29 cellular contexts compared by ENCODE assay signal in genomic region chr17:66326476-66327047, GRCh38. TPM values are rescaled to one million over a fixed set of nuclear protein-coding genes. Genes with fewer than 3 reads are reported as not detected.
A peak's percentile ranks its signal among the peaks of the same experiment; 100 is the strongest.
DNase-seq lines count a peak whose midpoint lies in the region; ATAC-seq and TF ChIP-seq lines count a peak whose summit lies in the region.
"Had no signal": no experiment of that assay in that cellular context is flagged by ENCODE, and none has a peak within 500 bp of the region (broad histone marks: within the 10 kb centered on the region; RNA-seq: fewer than 3 reads in every experiment).

No MANE protein-coding gene starts in this region.

- peaks cover 0 to 3% of the 10 kb centered on the region in 2 donors for H3K9me3 Mint-ChIP-seq in activated T-cell treated with anti-CD3 and anti-CD28 coated beads, Interleukin-2, amount 50 U/mL, for 72 hours
- peaks cover 10% of the 10 kb centered on the region for H3K9me3 Mint-ChIP-seq in activated naive CD8-positive, alpha-beta T cell treated with anti-CD3 and anti-CD28 coated beads for 36 hours
- H3K9me3 Mint-ChIP-seq in stimulated activated effector memory CD8-positive, alpha-beta T cell treated with anti-CD3 and anti-CD28 coated beads, Interleukin-12 subunit alpha, Interleukin-12 subunit beta, amount 100 ng/mL, for 72 hours = no peaks in the 10 kb centered on the region

- H3K4me1 Mint-ChIP-seq in activated T-cell treated with anti-CD3 and anti-CD28 coated beads, Interleukin-2, amount 50 U/mL, for 72 hours (ENCODE audit: low read depth) = peaks cover 73% of the 10 kb centered on the region
- peaks cover 64% of the 10 kb centered on the region for H3K4me1 Mint-ChIP-seq in activated naive CD8-positive, alpha-beta T cell treated with anti-CD3 and anti-CD28 coated beads for 36 hours
- H3K4me1 Mint-ChIP-seq in stimulated activated effector memory CD8-positive, alpha-beta T cell treated with anti-CD3 and anti-CD28 coated beads, Interleukin-12 subunit alpha, Interleukin-12 subunit beta, amount 100 ng/mL, for 72 hours = peaks cover 33% of the 10 kb centered on the region
- H3K4me1 Mint-ChIP-seq: activated B cell treated with CpG ODN at 0.5 μM for 24 hours, H9, neural crest cell had no signal

- H3F3A ChIP-seq in SK-N-SH (replicated peaks; ENCODE audit: insufficient read depth) = peaks cover 83% of the 10 kb centered on the region

- peak overlapping the region; percentile 61 for H3K27ac Mint-ChIP-seq in activated T-cell treated with anti-CD3 and anti-CD28 coated beads, Interleukin-2, amount 50 U/mL, for 72 hours
- H3K27ac Mint-ChIP-seq in activated naive CD8-positive, alpha-beta T cell treated with anti-CD3 and anti-CD28 coated beads for 36 hours = peak overlapping the region; percentile 69
- peak overlapping the region; percentile 18 for H3K27ac Mint-ChIP-seq in stimulated activated effector memory CD8-positive, alpha-beta T cell treated with anti-CD3 and anti-CD28 coated beads, Interleukin-12 subunit alpha, Interleukin-12 subunit beta, amount 100 ng/mL, for 72 hours
- H3K27ac Mint-ChIP-seq: activated B cell treated with CpG ODN at 0.5 μM for 24 hours, H9 had no signal

- H3K36me3 Mint-ChIP-seq in activated T-cell treated with anti-CD3 and anti-CD28 coated beads, Interleukin-2, amount 50 U/mL, for 72 hours (ENCODE audit: insufficient read depth in 2 of 2) = peaks cover 9 to 25% of the 10 kb centered on the region in 2 donors
- peaks cover 65% of the 10 kb centered on the region for H3K36me3 Mint-ChIP-seq in activated naive CD8-positive, alpha-beta T cell treated with anti-CD3 and anti-CD28 coated beads for 36 hours
- peaks cover 4% of the 10 kb centered on the region for H3K36me3 Mint-ChIP-seq in stimulated activated effector memory CD8-positive, alpha-beta T cell treated with anti-CD3 and anti-CD28 coated beads, Interleukin-12 subunit alpha, Interleukin-12 subunit beta, amount 100 ng/mL, for 72 hours

- H3K4me2 ChIP-seq in SK-N-SH = peak overlapping the region; percentile 33; the same call in 1 of the 2 replicates

- DNase-seq in activated T-cell treated with anti-CD3 and anti-CD28 coated beads, Interleukin-2, amount 50 U/mL, for 72 hours = no peak
- DNase-seq in activated T-cell treated with anti-CD3 and anti-CD28 coated beads, Interleukin-2, amount 50 U/mL, for 1 hour = no peak
- DNase-seq in SK-N-SH (peak; percentile 87), NCI-H524 treated with DMSO at 0.1 percent for 48 hours (lab: John Stamatoyannopoulos, UW) (no peak), NCI-H187 (lab: John Stamatoyannopoulos, UW) (no peak)
- DNase-seq in activated naive CD8-positive, alpha-beta T cell treated with anti-CD3 and anti-CD28 coated beads for 36 hours = no peak
- DNase-seq in stimulated activated effector memory CD8-positive, alpha-beta T cell treated with anti-CD3 and anti-CD28 coated beads, Interleukin-12 subunit alpha, Interleukin-12 subunit beta, amount 100 ng/mL, for 72 hours (ENCODE audit: low spot score in 2 of 2) = no peak
- DNase-seq: activated B cell treated with CpG ODN at 0.5 μM for 24 hours; activated CD8-positive, alpha-beta memory T cell treated with anti-CD3 and anti-CD28 coated beads for 24 hours; activated naive CD8-positive, alpha-beta T cell treated with anti-CD3 and anti-CD28 coated beads, Interleukin-2, amount 10 ng/mL, durations not matched to agents 7 days and 5 days; activated T-cell treated with anti-CD3 and anti-CD28 coated beads for 4 hours; Caco-2; effector memory CD8-positive, alpha-beta T cell; erythroblast; glutamatergic neuron; H9; left colon; mammary epithelial cell; NCI-H1092 treated with DMSO at 0.1 percent for 48 hours; NCI-H1694 treated with DMSO at 0.1 percent for 48 hours; NCI-H446 treated with DMSO at 0.1 percent for 48 hours; SIG-M5; stimulated activated naive CD4-positive, alpha-beta T cell treated with Interleukin-2 at 50 U/mL for 16 hours had no signal

- POLR2A ChIA-PET in SK-N-SH (lab: Yijun Ruan, JAX) = interaction anchor here (0.6 to 1.3 kb wide), 4 partner anchors 11 to 23 kb away, joined by 3 to 7 read pairs (median 4); no protein-coding TSS in a partner anchor

- peak overlapping the region in 1 of 2 donors; percentile 65 for H3K4me3 Mint-ChIP-seq in activated T-cell treated with anti-CD3 and anti-CD28 coated beads, Interleukin-2, amount 50 U/mL, for 72 hours
- H3K4me3 Mint-ChIP-seq in activated naive CD8-positive, alpha-beta T cell treated with anti-CD3 and anti-CD28 coated beads for 36 hours = no peak overlapping the region
- H3K4me3 Mint-ChIP-seq in stimulated activated effector memory CD8-positive, alpha-beta T cell treated with anti-CD3 and anti-CD28 coated beads, Interleukin-12 subunit alpha, Interleukin-12 subunit beta, amount 100 ng/mL, for 72 hours = no peak overlapping the region
- H3K4me3 Mint-ChIP-seq: activated B cell treated with CpG ODN at 0.5 μM for 24 hours; activated naive CD8-positive, alpha-beta T cell treated with anti-CD3 and anti-CD28 coated beads, Interleukin-2, amount 10 ng/mL, durations not matched to agents 7 days and 5 days; effector memory CD8-positive, alpha-beta T cell; H9; neural crest cell had no signal

- peak; percentile 48 for TF ChIP-seq RAD21 in SK-N-SH (IDR thresholded peaks at IDR 0.05; ENCODE audit: low read length)

- peaks cover 0 to 43% of the 10 kb centered on the region in 2 experiments for H3K36me3 ChIP-seq in SK-N-SH (replicated peaks in 1 of 2; ENCODE audit: control insufficient read depth in 1 of 2, insufficient read depth in 2 of 2, low read length in 1 of 2)
- H3K36me3 ChIP-seq: thoracic aorta had no signal

- peak overlapping the region; percentile 10; the same call in 1 of the 2 replicates for H3K9ac ChIP-seq in SK-N-SH
- H3K9ac ChIP-seq: parathyroid adenoma had no signal

- CTCF ChIA-PET in SK-N-SH (lab: Yijun Ruan, JAX) = interaction anchor here (0.7 to 1.8 kb wide), 12 partner anchors 9 to 242 kb away, joined by 3 to 7 read pairs (median 4); no protein-coding TSS in a partner anchor

- H3K27ac ChIP-seq in SK-N-SH (ENCODE audit: low read depth in 2 of 2, low read length in 1 of 2) = peak overlapping the region; percentile 72 to 93
- H3K27ac ChIP-seq: coronary artery, parathyroid adenoma, skin epidermis, thoracic aorta had no signal

- peaks cover 100% of the 10 kb centered on the region for H3K79me2 ChIP-seq in SK-N-SH (ENCODE audit: insufficient read depth)
- H3K79me2 ChIP-seq: parathyroid adenoma had no signal

- TF ChIP-seq EP300 in SK-N-SH (IDR thresholded peaks at IDR 0.05; ENCODE audit: borderline replicate concordance in 1 of 2, low read depth in 1 of 2, low read length in 1 of 2) = peak; percentile 95 to 96; a peak in 3 of 4 replicates

- H4K20me1 ChIP-seq in SK-N-SH (ENCODE audit: insufficient read depth) = peaks cover 79% of the 10 kb centered on the region

- no peak for TF ChIP-seq CTCF in SK-N-SH (IDR thresholded peaks at IDR 0.05)

- H3K9me2 ChIP-seq in SK-N-SH = no peaks in the 10 kb centered on the region

- H2AFZ ChIP-seq in SK-N-SH (ENCODE audit: low read depth) = no peak overlapping the region
- H2AFZ ChIP-seq: parathyroid adenoma had no signal

- H3K27me3 Mint-ChIP-seq in activated T-cell treated with anti-CD3 and anti-CD28 coated beads, Interleukin-2, amount 50 U/mL, for 72 hours (ENCODE audit: low read depth) = no peaks in the 10 kb centered on the region
- H3K27me3 Mint-ChIP-seq in activated naive CD8-positive, alpha-beta T cell treated with anti-CD3 and anti-CD28 coated beads for 36 hours = no peaks in the 10 kb centered on the region
- H3K27me3 Mint-ChIP-seq: activated naive CD8-positive, alpha-beta T cell treated with anti-CD3 and anti-CD28 coated beads, Interleukin-2, amount 10 ng/mL, durations not matched to agents 7 days and 5 days; effector memory CD8-positive, alpha-beta T cell had no signal

- WGBS in SK-N-SH (ENCODE audit: low lambda C conversion rate) = 26% methylated on average over 2 of the region's 2 CpGs

- H3K9me3 ChIP-seq in SK-N-SH = peaks cover 4% of the 10 kb centered on the region; the same call in 1 of the 2 replicates

- no peak overlapping the region for H3K4me3 ChIP-seq in SK-N-SH (ENCODE audit: low read depth in 2 of 2, low read length in 1 of 2)
- H3K4me3 ChIP-seq: coronary artery, K562, skin epidermis, thoracic aorta had no signal

- no peaks in the 10 kb centered on the region for H3K27me3 ChIP-seq in SK-N-SH (ENCODE audit: insufficient read depth)

- H3K4me1 ChIP-seq in SK-N-SH (ENCODE audit: control insufficient read depth in 1 of 2, insufficient read depth in 2 of 2, low read depth in 1 of 2, low read length in 1 of 2) = peaks cover 32 to 48% of the 10 kb centered on the region in 2 experiments
- H3K4me1 ChIP-seq: parathyroid adenoma had no signal

- ATAC-seq in activated T-cell treated with anti-CD3 and anti-CD28 coated beads, Interleukin-2, amount 50 U/mL, for 72 hours (replicated peaks in 1 of 2) = no peak
- ATAC-seq in stimulated activated effector memory CD8-positive, alpha-beta T cell treated with anti-CD3 and anti-CD28 coated beads, Interleukin-12 subunit alpha, Interleukin-12 subunit beta, amount 100 ng/mL, for 72 hours = no peak
- ATAC-seq: effector memory CD8-positive, alpha-beta T cell; K562; left colon had no signal

TF ChIP-seq in SK-N-SH, 30 proteins besides CTCF, POLR2A, EP300 and RAD21 (continues in another document):
- TF ChIP-seq PBX3 (IDR thresholded peaks at IDR 0.05) = peak; percentile 98
- peak; percentile 95 for TF ChIP-seq RCOR1 (IDR thresholded peaks at IDR 0.05; ENCODE audit: low read length)
- 0 out of 2 replicates have a peak, but pooled peaks have one; percentile 19 for TF ChIP-seq GABPA (IDR thresholded peaks at IDR 0.05; ENCODE audit: low read depth)
- no peak for TF ChIP-seq ELF1 (IDR thresholded peaks at IDR 0.05)
- peak; percentile 71; the same call in 1 of the 2 replicates for TF ChIP-seq MAX (IDR thresholded peaks at IDR 0.05; ENCODE audit: low read depth)
- peak; percentile 67; the same call in 1 of the 2 replicates for TF ChIP-seq FOXJ3 (CRISPR knock-in tag; IDR thresholded peaks at IDR 0.05)

RNA-seq across cellular contexts. Expression of gene PRKCA, which starts 24.1 kb away (rescaled TPM):
- 100 to 1,000 TPM; 126 to 138 TPM for total RNA-seq in activated T-cell treated with anti-CD3 and anti-CD28 coated beads, Interleukin-2, amount 50 U/mL, for 72 hours
- 108 and 123 TPM in 2 replicates for polyA plus RNA-seq in SK-N-SH (2012; rRNA removed)
- polyA plus RNA-seq in SK-N-SH (2012; cell fraction: cytosol; rRNA removed) = 111 and 128 TPM in 2 replicates
- 126 and 178 TPM in 2 replicates for polyA plus RNA-seq in SK-N-SH (2012; cell fraction: nucleus; rRNA removed)
- total RNA-seq in activated naive CD8-positive, alpha-beta T cell treated with anti-CD3 and anti-CD28 coated beads for 36 hours = 10 to 100 TPM; 63.5 to 65.8 TPM

Comparison
In these comparisons a context has a peak if more than half of its experiments do, and no peak if none do; other contexts are left out.
1. H3K27ac Mint-ChIP-seq: peak in every context shown above with its lines; median percentile 69 in activated naive CD8-positive, alpha-beta T cell treated with anti-CD3 and anti-CD28 coated beads for 36 hours; 61 in activated T-cell treated with anti-CD3 and anti-CD28 coated beads, Interleukin-2, amount 50 U/mL, for 72 hours; 18 in stimulated activated effector memory CD8-positive, alpha-beta T cell treated with anti-CD3 and anti-CD28 coated beads, Interleukin-12 subunit alpha, Interleukin-12 subunit beta, amount 100 ng/mL, for 72 hours.